In the genomic region with DNA sequence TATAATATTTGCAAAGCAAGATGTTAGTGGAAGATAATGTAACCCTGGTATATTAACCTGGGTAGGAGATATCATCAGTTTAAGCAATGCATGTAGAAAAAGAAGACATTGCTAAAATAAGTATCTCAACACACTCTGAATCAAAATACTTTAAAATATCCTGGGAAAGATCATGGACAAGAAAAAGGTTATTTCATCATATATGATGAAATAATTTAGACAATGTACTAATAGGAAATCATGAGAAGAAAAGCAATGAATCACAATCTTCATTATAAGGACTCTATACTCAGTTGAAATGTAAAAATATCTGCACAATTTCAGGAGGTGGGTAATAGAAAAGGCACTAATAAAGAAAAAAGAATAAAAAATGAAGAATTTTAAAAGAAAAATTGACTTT, we compare ENCODE assay signal across 17 cellular contexts.
A peak's percentile ranks its signal among the peaks of the same experiment; 100 is the strongest.
DNase-seq lines count a peak whose midpoint lies in the region; FAIRE-seq and TF ChIP-seq lines count a peak whose summit lies in the region.
"Had no signal": no experiment of that assay in that cellular context is flagged by ENCODE, and none has a peak within 500 bp of the region (broad histone marks: within the 10 kb centered on the region; RNA-seq: fewer than 3 reads in every experiment).

No MANE protein-coding gene starts in this region.

- H4K20me1 ChIP-seq in Karpas-422 (ENCODE audit: insufficient read depth, low read depth, low read length) = no peaks in the 10 kb centered on the region

- H3K27ac ChIP-seq in Karpas-422 (ENCODE audit: low read length) = no peak overlapping the region
- H3K27ac ChIP-seq in brain microvascular endothelial cell = no peak overlapping the region
- H3K27ac ChIP-seq: A549, C4-2B had no signal

- peaks cover 17% of the 10 kb centered on the region for H3K4me1 Mint-ChIP-seq in osteocyte (ENCODE audit: unreplicated experiment)
- H3K4me1 Mint-ChIP-seq: CD4-positive, alpha-beta memory T cell; IgD-negative memory B cell had no signal

- H3K4me1 ChIP-seq in Karpas-422 (ENCODE audit: low read length) = no peaks in the 10 kb centered on the region; the same call in 1 of the 2 replicates
- H3K4me1 ChIP-seq: A549 had no signal

- in situ Hi-C loops in brain microvascular endothelial cell (cut with HindIII; ENCODE audit: low pct_ligation_motif_present, low sequenced_read_pairs) = no loop called here

- H3K36me3 Mint-ChIP-seq in osteocyte (ENCODE audit: unreplicated experiment) = peaks cover 11% of the 10 kb centered on the region
- H3K36me3 Mint-ChIP-seq: CD4-positive, alpha-beta memory T cell; IgD-negative memory B cell had no signal

- H3K27me3 Mint-ChIP-seq in osteocyte (ENCODE audit: unreplicated experiment) = no peaks in the 10 kb centered on the region
- H3K27me3 Mint-ChIP-seq: CD4-positive, alpha-beta memory T cell; IgD-negative memory B cell had no signal

- H3K9me3 Mint-ChIP-seq in osteocyte (ENCODE audit: unreplicated experiment) = no peaks in the 10 kb centered on the region

- H3K79me2 ChIP-seq in Karpas-422 (ENCODE audit: low read length) = no peaks in the 10 kb centered on the region

- no peaks in the 10 kb centered on the region for H3K36me3 ChIP-seq in bronchial epithelial cell (ENCODE audit: control insufficient read depth, insufficient read depth, low read length)
- H3K36me3 ChIP-seq in Karpas-422 (ENCODE audit: insufficient read depth, low read length) = no peaks in the 10 kb centered on the region
- H3K36me3 ChIP-seq in brain microvascular endothelial cell (replicated peaks) = no peaks in the 10 kb centered on the region
- H3K36me3 ChIP-seq: BE2C, HAP-1 had no signal

- no peak overlapping the region for H2AFZ ChIP-seq in Karpas-422 (ENCODE audit: low read length)

- no peaks in the 10 kb centered on the region for H3K27me3 ChIP-seq in bronchial epithelial cell (ENCODE audit: control insufficient read depth, insufficient read depth, low read length)
- H3K27me3 ChIP-seq in Karpas-422 (ENCODE audit: low read length) = no peaks in the 10 kb centered on the region
- no peaks in the 10 kb centered on the region for H3K27me3 ChIP-seq in brain microvascular endothelial cell (replicated peaks)
- H3K27me3 ChIP-seq: BE2C had no signal

- H3K4me3 ChIP-seq in bronchial epithelial cell (ENCODE audit: low read depth, low read length) (no peak overlapping the region), fibroblast of mammary gland (ENCODE audit: control insufficient read depth, low read depth, low read length) (no peak overlapping the region), Karpas-422 (ENCODE audit: low read length) (no peak overlapping the region), brain microvascular endothelial cell (ENCODE audit: low read depth, low read length) (no peak overlapping the region)
- H3K4me3 ChIP-seq: A549, HAP-1 had no signal

- peak overlapping the region; percentile 53 for H3K27ac Mint-ChIP-seq in osteocyte (ENCODE audit: unreplicated experiment)
- H3K27ac Mint-ChIP-seq: CD4-positive, alpha-beta memory T cell; IgD-negative memory B cell had no signal

- no peak overlapping the region for H3K4me2 ChIP-seq in Karpas-422 (ENCODE audit: low read depth, low read length, poor library complexity, severe bottlenecking)
- H3K4me2 ChIP-seq: A549 had no signal

- no peak overlapping the region for H3K9ac ChIP-seq in Karpas-422 (ENCODE audit: low read length)

- H3K4me3 Mint-ChIP-seq in osteocyte (ENCODE audit: unreplicated experiment) = no peak overlapping the region
- H3K4me3 Mint-ChIP-seq: CD4-positive, alpha-beta memory T cell; IgD-negative memory B cell had no signal

- no peak for TF ChIP-seq CTCF in bronchial epithelial cell (IDR thresholded peaks at IDR 0.05; ENCODE audit: insufficient read depth, low read length, severe bottlenecking)
- no peak for TF ChIP-seq CTCF in fibroblast of mammary gland (conservative IDR thresholded peaks at IDR 0.05; ENCODE audit: control insufficient read depth, insufficient read depth, low read depth, low read length)
- TF ChIP-seq CTCF in osteocyte (IDR thresholded peaks at IDR 0.05) = no peak
- no peak for TF ChIP-seq CTCF in brain microvascular endothelial cell (IDR thresholded peaks at IDR 0.05; ENCODE audit: low read depth, low read length, missing control alignments)

- CTCF ChIA-PET in HEK293T (lab: Yijun Ruan, JAX) = no interaction called here

- POLR2A ChIA-PET in HEK293T (lab: Yijun Ruan, JAX) = no interaction called here

- FAIRE-seq in bronchial epithelial cell (lab: Jason Lieb, UNC) = no peak
- FAIRE-seq: A549, GM12891, H1 had no signal

- 0 out of 2 replicates have a peak, but pooled peaks cover 3% of the 10 kb centered on the region for H3K9me2 ChIP-seq in Karpas-422 (replicated peaks; ENCODE audit: insufficient read depth, low read length)

- peaks cover 3% of the 10 kb centered on the region; the same call in 1 of the 2 replicates for H3K9me3 ChIP-seq in Karpas-422 (ENCODE audit: low read length)
- H3K9me3 ChIP-seq: A549, BE2C, HAP-1 had no signal

- DNase-seq in RKO (ENCODE audit: low spot score) = peak; percentile 9
- peak; percentile 31 for DNase-seq in bronchial epithelial cell (ENCODE audit: low read depth)
- DNase-seq in fibroblast of mammary gland (ENCODE audit: low read depth) = peak; percentile 10
- DNase-seq in osteocyte (ENCODE audit: extremely low spot score, unreplicated experiment) = no peak
- DNase-seq in Karpas-422 = no peak
- no peak for DNase-seq in OCI-M2 (lab: John Stamatoyannopoulos, UW; ENCODE audit: unreplicated experiment)
- no peak for DNase-seq in HEK293T (ENCODE audit: extremely low spot score)
- no peak for DNase-seq in brain microvascular endothelial cell
- DNase-seq: BE2C; CD4-positive, alpha-beta memory T cell; DMS79 had no signal

TF ChIP-seq in HEK293T, 16 proteins besides CTCF, POLR2A, EP300 and RAD21:
- TF ChIP-seq FOXA1 (IDR thresholded peaks at IDR 0.05) = no peak
- no peak for TF ChIP-seq LEF1 (IDR thresholded peaks at IDR 0.05; ENCODE audit: borderline replicate concordance)
- TF ChIP-seq ARNT (IDR thresholded peaks at IDR 0.05) = no peak
- no peak for TF ChIP-seq PKNOX1 (IDR thresholded peaks at IDR 0.05)
- no peak for TF ChIP-seq SUZ12 (IDR thresholded peaks at IDR 0.05)
- TF ChIP-seq L3MBTL2 (conservative IDR thresholded peaks at IDR 0.05) = no peak
- TF ChIP-seq ZNF384 (IDR thresholded peaks at IDR 0.05) = no peak
- no peak for TF ChIP-seq FOXK2 (IDR thresholded peaks at IDR 0.05)
- TF ChIP-seq FOXM1 (IDR thresholded peaks at IDR 0.05; ENCODE audit: borderline replicate concordance) = no peak
- TF ChIP-seq HDGF (IDR thresholded peaks at IDR 0.05; ENCODE audit: borderline replicate concordance) = no peak

Comparison
In these comparisons a context has a peak if more than half of its experiments do, and no peak if none do; other contexts are left out.
1. DNase-seq: peak in RKO (single experiment), bronchial epithelial cell (single experiment) and fibroblast of mammary gland (single experiment); none in osteocyte (single experiment), Karpas-422 (single experiment), OCI-M2 (single experiment), HEK293T (single experiment) and brain microvascular endothelial cell (single experiment).